In the genomic region with DNA sequence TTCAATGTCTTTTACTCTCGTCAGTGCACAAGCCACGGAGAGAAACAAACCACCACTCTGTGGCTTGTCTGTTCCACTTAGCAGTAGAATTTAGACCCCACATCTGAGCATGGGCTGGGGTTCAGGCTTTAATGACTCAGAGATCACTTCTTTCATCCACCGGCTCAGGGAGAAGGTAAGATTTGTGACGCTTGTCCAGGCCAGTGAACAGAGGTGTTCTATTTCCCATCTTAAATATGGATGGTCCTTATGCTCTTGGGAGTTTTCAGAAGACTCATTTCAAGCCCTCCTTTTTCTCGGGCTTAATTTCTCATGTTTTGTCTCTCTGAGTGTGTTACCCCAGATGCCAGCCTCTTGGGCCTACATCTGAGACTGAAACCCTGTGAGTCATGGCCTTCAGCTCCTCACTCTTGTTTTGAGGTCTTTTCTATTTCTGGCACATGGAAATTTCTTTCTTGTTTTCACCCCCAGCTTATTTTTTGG, we compare ENCODE assay signal across 11 cellular contexts.
DNase-seq lines count a peak whose midpoint lies in the region; ATAC-seq, FAIRE-seq and TF ChIP-seq lines count a peak whose summit lies in the region.
"Had no signal": no experiment of that assay in that cellular context is flagged by ENCODE, and none has a peak within 500 bp of the region (broad histone marks: within the 10 kb centered on the region; RNA-seq: fewer than 3 reads in every experiment).

No MANE protein-coding gene starts in this region.

- no peak overlapping the region for H3K4me3 Mint-ChIP-seq in activated T-helper 17 cell treated with anti-CD3 and anti-CD28 coated beads, Interleukin-2, amount 50 U/mL, for 72 hours
- H3K4me3 Mint-ChIP-seq: CD8-positive, alpha-beta T cell; naive thymus-derived CD4-positive, alpha-beta T cell had no signal

- peaks cover 14% of the 10 kb centered on the region for H3K27me3 Mint-ChIP-seq in activated T-helper 17 cell treated with anti-CD3 and anti-CD28 coated beads, Interleukin-2, amount 50 U/mL, for 72 hours

- peak; percentile 97 for ATAC-seq in GM19455 (IDR thresholded peaks at IDR 0.05; ENCODE audit: unreplicated experiment)
- ATAC-seq in HG03066 (IDR thresholded peaks at IDR 0.05; ENCODE audit: low read depth, unreplicated experiment) = peak; percentile 97
- peak; percentile 94 for ATAC-seq in activated T-helper 17 cell treated with anti-CD3 and anti-CD28 coated beads, Interleukin-2, amount 50 U/mL, for 72 hours (replicated peaks)
- ATAC-seq: CD8-positive, alpha-beta T cell; naive thymus-derived CD4-positive, alpha-beta T cell; PC-3 had no signal

- no peaks in the 10 kb centered on the region for H3K4me1 Mint-ChIP-seq in activated T-helper 17 cell treated with anti-CD3 and anti-CD28 coated beads, Interleukin-2, amount 50 U/mL, for 72 hours
- H3K4me1 Mint-ChIP-seq: naive thymus-derived CD4-positive, alpha-beta T cell had no signal

- H3K36me3 Mint-ChIP-seq in activated T-helper 17 cell treated with anti-CD3 and anti-CD28 coated beads, Interleukin-2, amount 50 U/mL, for 72 hours (ENCODE audit: low read depth) = no peaks in the 10 kb centered on the region
- H3K36me3 Mint-ChIP-seq: CD8-positive, alpha-beta T cell; naive thymus-derived CD4-positive, alpha-beta T cell had no signal

- FAIRE-seq in GM12891 (lab: Jason Lieb, UNC) (peak; percentile 65), HTR-8/SVneo (lab: Jason Lieb, UNC) (no peak)

- no peaks in the 10 kb centered on the region for H3K9me3 Mint-ChIP-seq in activated T-helper 17 cell treated with anti-CD3 and anti-CD28 coated beads, Interleukin-2, amount 50 U/mL, for 72 hours
- H3K9me3 Mint-ChIP-seq: CD8-positive, alpha-beta T cell had no signal

- peak overlapping the region; percentile 70 for H3K27ac Mint-ChIP-seq in activated T-helper 17 cell treated with anti-CD3 and anti-CD28 coated beads, Interleukin-2, amount 50 U/mL, for 72 hours
- H3K27ac Mint-ChIP-seq: CD8-positive, alpha-beta T cell; naive thymus-derived CD4-positive, alpha-beta T cell had no signal

- DNase-seq in GM12891 (ENCODE audit: insufficient read length, low spot score) = no peak
- no peak for DNase-seq in KG1 (lab: John Stamatoyannopoulos, UW)
- DNase-seq in 8988T = no peak
- DNase-seq in hepatic stellate cell (ENCODE audit: low spot score) = no peak
- no peak for DNase-seq in HTR-8/SVneo (ENCODE audit: insufficient read length, low spot score)
- DNase-seq: CD8-positive, alpha-beta T cell; naive thymus-derived CD4-positive, alpha-beta T cell; PC-3 had no signal

- no peak for TF ChIP-seq POLR2A in GM12891 (IDR thresholded peaks at IDR 0.05; ENCODE audit: low read depth, low read length)

TF ChIP-seq in GM12891, 5 proteins besides CTCF, POLR2A, EP300 and RAD21:
- no peak for TF ChIP-seq PAX5 (IDR thresholded peaks at IDR 0.05; ENCODE audit: insufficient read depth, low read length, severe bottlenecking)
- TF ChIP-seq SPI1 (IDR thresholded peaks at IDR 0.05; ENCODE audit: low read depth, low read length) = no peak
